15 cellular contexts compared by ENCODE assay signal in genomic region chr1:62951441-62951840, GRCh38.
DNase-seq lines count a peak whose midpoint lies in the region; ATAC-seq and TF ChIP-seq lines count a peak whose summit lies in the region.
"Had no signal": no experiment of that assay in that cellular context is flagged by ENCODE, and none has a peak within 500 bp of the region (broad histone marks: within the 10 kb centered on the region; RNA-seq: fewer than 3 reads in every experiment).

No MANE protein-coding gene starts in this region.

- TF ChIP-seq CTCF in CD4-positive, alpha-beta T cell (IDR thresholded peaks at IDR 0.05), result no peak
- no peak for TF ChIP-seq CTCF in HFFc6 (IDR thresholded peaks at IDR 0.05)

- no peaks in the 10 kb centered on the region for H3K36me3 Mint-ChIP-seq in CD4-positive, alpha-beta T cell (ENCODE audit: low read depth)
- no peaks in the 10 kb centered on the region for H3K36me3 Mint-ChIP-seq in HFFc6 (ENCODE audit: low read depth)
- H3K36me3 Mint-ChIP-seq: CD8-positive, alpha-beta T cell had no signal

- DNase-seq in NCI-H748 (lab: John Stamatoyannopoulos, UW; ENCODE audit: unreplicated experiment) (peak; percentile 19), NCI-H748 treated with DMSO at 0.1 percent for 48 hours (lab: John Stamatoyannopoulos, UW) (no peak), NCI-H187 treated with DMSO at 0.1 percent for 48 hours (lab: John Stamatoyannopoulos, UW) (peak; percentile 13), iPS-NIHi11 (ENCODE audit: low spot score) (peak; percentile 26), HFFc6 (no peak)
- DNase-seq in NK-92 treated with Interleukin-12 subunit alpha and Interleukin-12 subunit beta, amount 100 ng/mL, for 24 hours (lab: John Stamatoyannopoulos, UW), result no peak
- DNase-seq in CD4-positive, alpha-beta T cell, result no peak
- DNase-seq: BE2C; CD8-positive, alpha-beta T cell; COR-L47; DMS53; GF-D8; IMR-90 had no signal

- no peaks in the 10 kb centered on the region for H3K4me1 Mint-ChIP-seq in CD4-positive, alpha-beta T cell (ENCODE audit: low read depth)
- no peaks in the 10 kb centered on the region for H3K4me1 Mint-ChIP-seq in HFFc6 (ENCODE audit: low read depth)

- H3K9me3 Mint-ChIP-seq in CD4-positive, alpha-beta T cell, result no peaks in the 10 kb centered on the region
- no peaks in the 10 kb centered on the region for H3K9me3 Mint-ChIP-seq in HFFc6
- H3K9me3 Mint-ChIP-seq: CD8-positive, alpha-beta T cell had no signal

- POLR2A ChIA-PET in CD4-positive, alpha-beta T cell (lab: Charles Lee), result no interaction called here

- H3K4me3 Mint-ChIP-seq in CD4-positive, alpha-beta T cell, result no peak overlapping the region
- no peak overlapping the region for H3K4me3 Mint-ChIP-seq in HFFc6
- H3K4me3 Mint-ChIP-seq: CD8-positive, alpha-beta T cell had no signal

- no peak overlapping the region for H3K27ac Mint-ChIP-seq in CD4-positive, alpha-beta T cell
- no peak overlapping the region for H3K27ac Mint-ChIP-seq in HFFc6
- H3K27ac Mint-ChIP-seq: CD8-positive, alpha-beta T cell had no signal

- no peak for ATAC-seq in CD4-positive, alpha-beta T cell (ENCODE audit: poor library complexity)
- ATAC-seq: CD8-positive, alpha-beta T cell; HCT116 had no signal

- no peaks in the 10 kb centered on the region for H3K9me3 ChIP-seq in CD4-positive, alpha-beta T cell (ENCODE audit: control insufficient read depth, low read length)
- H3K9me3 ChIP-seq: BE2C had no signal

- peaks cover 43% of the 10 kb centered on the region for H3K27me3 Mint-ChIP-seq in CD4-positive, alpha-beta T cell
- H3K27me3 Mint-ChIP-seq in HFFc6 (ENCODE audit: insufficient read depth), result peaks cover 7% of the 10 kb centered on the region

- intact Hi-C loops in CD4-positive, alpha-beta T cell (cut with DNase I, micrococcal nuclease), result no loop called here

- CTCF ChIA-PET in CD4-positive, alpha-beta T cell (lab: Charles Lee), result interaction anchor here (1.1 kb wide), 1 partner anchor 16 kb away, joined by 4 read pairs; no protein-coding TSS in a partner anchor

- peaks cover 11% of the 10 kb centered on the region for H3K27me3 ChIP-seq in CD4-positive, alpha-beta T cell (ENCODE audit: control insufficient read depth, insufficient read depth, low read length)
- H3K27me3 ChIP-seq: BE2C had no signal

- H3K27ac ChIP-seq in CD4-positive, alpha-beta T cell (ENCODE audit: low read depth, low read length), result no peak overlapping the region
- H3K27ac ChIP-seq: C4-2B had no signal

Comparison
In these comparisons a context has a peak if more than half of its experiments do, and no peak if none do; other contexts are left out.
1. DNase-seq: peak in NCI-H748 (single experiment), NCI-H187 treated with DMSO at 0.1 percent for 48 hours (single experiment) and iPS-NIHi11 (single experiment); none in NCI-H748 treated with DMSO at 0.1 percent for 48 hours (single experiment), NK-92 treated with Interleukin-12 subunit alpha and Interleukin-12 subunit beta, amount 100 ng/mL, for 24 hours (single experiment), CD4-positive, alpha-beta T cell (0 of 10) and HFFc6 (single experiment).